ENCODE assay signal across 23 cellular contexts in genomic region chr13:113075711-113076110, GRCh38. TPM values are rescaled to one million over a fixed set of nuclear protein-coding genes. Genes with fewer than 3 reads are reported as not detected.
DNase-seq lines count a peak whose midpoint lies in the region; ATAC-seq, FAIRE-seq and TF ChIP-seq lines count a peak whose summit lies in the region.
"Had no signal": no experiment of that assay in that cellular context is flagged by ENCODE, and none has a peak within 500 bp of the region (broad histone marks: within the 10 kb centered on the region; RNA-seq: fewer than 3 reads in every experiment).

No MANE protein-coding gene starts in this region.

- FAIRE-seq in kidney (lab: Jason Lieb, UNC): no peak
- FAIRE-seq: GM12891 had no signal

- peaks cover 0 to 71% (median 41%) of the 10 kb centered on the region in 9 donors for H3K36me3 ChIP-seq in heart left ventricle
- peaks cover 5 to 6% of the 10 kb centered on the region in 2 donors for H3K36me3 ChIP-seq in kidney (ENCODE audit: control insufficient read depth in 1 of 2, insufficient read depth in 2 of 2, low read length in 2 of 2)
- H3K36me3 ChIP-seq: SJCRH30 had no signal

- intact Hi-C loops in heart left ventricle (cut with DNase I): no loop called here
- intact Hi-C loops in left cardiac atrium (cut with DNase I): no loop called here
- intact Hi-C loops in kidney (cut with DNase I): no loop called here
- intact Hi-C loops in posterior vena cava (cut with DNase I): no loop called here

- no peak overlapping the region for H3K27ac ChIP-seq in heart left ventricle
- no peak overlapping the region for H3K27ac ChIP-seq in kidney (ENCODE audit: low read depth in 2 of 2, low read length in 2 of 2)
- H3K27ac ChIP-seq: RWPE1, SJCRH30 had no signal

- no peak for TF ChIP-seq POLR2A in heart left ventricle (IDR thresholded peaks at IDR 0.05)

- ATAC-seq in heart left ventricle: no peak
- no peak for ATAC-seq in left cardiac atrium
- ATAC-seq: CD8-positive, alpha-beta T cell; GM23338 had no signal

- TF ChIP-seq CTCF in heart left ventricle (IDR thresholded peaks at IDR 0.05): no peak
- no peak for TF ChIP-seq CTCF in kidney (IDR thresholded peaks at IDR 0.05; ENCODE audit: borderline replicate concordance, extremely low read depth, insufficient read depth)

- H3K27me3 ChIP-seq in heart left ventricle: no peaks in the 10 kb centered on the region
- H3K27me3 ChIP-seq: SJCRH30 had no signal

- H3K9ac ChIP-seq in kidney (ENCODE audit: low read length in 2 of 2): no peak overlapping the region

- no peak overlapping the region for H3K4me3 ChIP-seq in heart left ventricle
- H3K4me3 ChIP-seq in kidney (ENCODE audit: low read length in 2 of 2): no peak overlapping the region
- H3K4me3 ChIP-seq: GM23338, SJCRH30 had no signal

- 96 to 99% (median 97%) methylated on average over 17 of the region's 17 CpGs for WGBS in heart left ventricle, 4 donors

- H3K4me1 ChIP-seq in heart left ventricle (peaks cover 0 to 5% (median 0%) of the 10 kb centered on the region in 12 donors), kidney (ENCODE audit: control insufficient read depth in 1 of 2, insufficient read depth in 1 of 2, low read depth in 1 of 2, low read length in 2 of 2) (peaks cover 0 to 2% of the 10 kb centered on the region in 2 donors)
- H3K4me1 ChIP-seq: SJCRH30 had no signal

- peak in 3 of 5 donors; percentile 11 to 37 (median 18) for DNase-seq in heart left ventricle
- DNase-seq in left cardiac atrium: no peak
- DNase-seq in kidney: peak; percentile 63
- DNase-seq in posterior vena cava (ENCODE audit: low spot score): peak; percentile 42
- DNase-seq in foreskin melanocyte: no peak
- DNase-seq in activated CD4-positive, CD25-positive, alpha-beta regulatory T cell (lab: John Stamatoyannopoulos, UW): no peak
- no peak for DNase-seq in cerebellum (ENCODE audit: low spot score)
- DNase-seq: AML-193; C1 segment of cervical spinal cord; CD8-positive, alpha-beta T cell; DND-41; HCEC 1CT; KG1; NCI-H1092; NCI-H1436 treated with DMSO at 0.1 percent for 48 hours; NCI-H1930; NCI-H69; SJCRH30 had no signal

- peaks cover 0 to 3% (median 0%) of the 10 kb centered on the region in 12 donors for H3K9me3 ChIP-seq in heart left ventricle
- no peaks in the 10 kb centered on the region for H3K9me3 ChIP-seq in kidney (ENCODE audit: control insufficient read depth in 1 of 2, low read length in 2 of 2)
- H3K9me3 ChIP-seq: SJCRH30 had no signal

RNA-seq across cellular contexts. Expression of gene F7, which starts 29.9 kb away (rescaled TPM):
- total RNA-seq in heart left ventricle (under 1 TPM in 3 of 9 donors, not detected in 6; 0.10 to 0.41 (median 0.16) TPM), left cardiac atrium (under 1 TPM; 0.16 to 0.29 TPM), kidney (0.16 TPM), posterior vena cava (under 1 TPM in 1 of 2 donors, not detected in 1; 0.10 TPM), cerebellum (0.36 TPM)
- polyA plus RNA-seq in heart left ventricle (under 1 TPM in 1 of 2 donors, not detected in 1; 0.01 TPM), kidney (ENCODE audit: insufficient read depth, low read depth, low replicate concordance) (0.52 TPM)
- total RNA-seq: A172; CD8-positive, alpha-beta T cell; SJCRH30 had no signal

RNA-seq across cellular contexts. Expression of gene F10, which starts 46.9 kb away (rescaled TPM):
- 10 to 100 TPM in 4 of 9 donors, 1 to 10 TPM in 5; 2.4 to 13.6 (median 9.8) TPM for total RNA-seq in heart left ventricle
- 1 to 10 TPM; 2.4 to 9.2 TPM for polyA plus RNA-seq in heart left ventricle
- 10 to 100 TPM; 17.5 to 19.6 TPM for total RNA-seq in left cardiac atrium
- total RNA-seq in kidney: 5.1 TPM
- 6.8 TPM for polyA plus RNA-seq in kidney (ENCODE audit: insufficient read depth, low read depth, low replicate concordance)
- total RNA-seq in posterior vena cava: 10 to 100 TPM; 19.8 to 48.4 TPM
- 0.91 TPM for total RNA-seq in cerebellum
- total RNA-seq: CD8-positive, alpha-beta T cell; HT1080 had no signal

Comparison
In these comparisons a context has a peak if more than half of its experiments do, and no peak if none do; other contexts are left out.
1. DNase-seq: peak in heart left ventricle (3 of 5), kidney (single experiment) and posterior vena cava (single experiment); none in left cardiac atrium (single experiment), foreskin melanocyte (single experiment), activated CD4-positive, CD25-positive, alpha-beta regulatory T cell (0 of 4) and cerebellum (single experiment).